ENCODE assay signal across 1 cellular context in the genomic region with DNA sequence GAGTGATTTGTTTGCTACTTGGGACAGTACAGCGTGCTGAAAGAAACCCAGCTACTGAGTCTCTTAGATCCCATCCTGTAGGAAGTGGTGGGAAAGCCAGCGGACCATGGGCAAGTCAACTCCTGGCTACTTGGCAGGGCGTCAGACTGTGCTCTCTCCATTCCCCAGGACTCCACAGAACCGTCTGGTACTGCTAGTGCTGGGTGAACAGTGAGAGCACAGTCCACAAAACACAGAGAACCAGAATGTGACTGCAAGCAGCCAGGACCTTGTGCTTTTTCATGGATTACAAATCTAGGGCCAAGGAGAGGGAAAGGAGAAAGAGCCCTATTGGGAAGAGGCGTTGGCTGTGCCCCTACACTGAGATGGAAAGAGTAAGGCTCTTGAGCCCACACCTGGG.
TF ChIP-seq lines count a peak whose summit lies in the region.

No MANE protein-coding gene starts in this region.

TF ChIP-seq in HepG2, 621 proteins besides CTCF, POLR2A, EP300 and RAD21:
- TF ChIP-seq RXRA (CRISPR knock-in tag; IDR thresholded peaks at IDR 0.05) (no peak), ZNF44 (CRISPR knock-in tag; IDR thresholded peaks at IDR 0.05) (no peak)
- TF ChIP-seq, protein P1, sequence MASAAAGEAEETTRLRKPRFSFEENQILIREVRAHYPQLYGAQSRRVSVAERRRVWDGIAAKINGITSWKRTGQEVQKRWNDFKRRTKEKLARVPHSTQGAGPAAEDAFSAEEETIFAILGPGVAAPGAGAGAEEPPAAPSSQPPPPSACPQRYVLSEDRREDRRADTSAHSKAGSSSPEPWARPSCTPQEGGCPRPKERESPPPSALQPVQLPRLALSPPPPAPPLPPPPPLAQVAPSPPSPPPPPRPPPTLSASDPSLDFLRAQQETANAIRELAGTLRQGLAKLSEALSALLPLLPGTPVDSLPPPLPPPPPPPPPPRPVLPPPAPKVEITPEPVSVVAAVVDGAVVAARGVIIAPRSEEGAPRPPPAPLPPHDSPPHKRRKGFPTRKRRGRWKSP (CRISPR knock-in tag; IDR thresholded peaks at IDR 0.05): no peak
